8 cellular contexts compared by ENCODE assay signal in the genomic region with DNA sequence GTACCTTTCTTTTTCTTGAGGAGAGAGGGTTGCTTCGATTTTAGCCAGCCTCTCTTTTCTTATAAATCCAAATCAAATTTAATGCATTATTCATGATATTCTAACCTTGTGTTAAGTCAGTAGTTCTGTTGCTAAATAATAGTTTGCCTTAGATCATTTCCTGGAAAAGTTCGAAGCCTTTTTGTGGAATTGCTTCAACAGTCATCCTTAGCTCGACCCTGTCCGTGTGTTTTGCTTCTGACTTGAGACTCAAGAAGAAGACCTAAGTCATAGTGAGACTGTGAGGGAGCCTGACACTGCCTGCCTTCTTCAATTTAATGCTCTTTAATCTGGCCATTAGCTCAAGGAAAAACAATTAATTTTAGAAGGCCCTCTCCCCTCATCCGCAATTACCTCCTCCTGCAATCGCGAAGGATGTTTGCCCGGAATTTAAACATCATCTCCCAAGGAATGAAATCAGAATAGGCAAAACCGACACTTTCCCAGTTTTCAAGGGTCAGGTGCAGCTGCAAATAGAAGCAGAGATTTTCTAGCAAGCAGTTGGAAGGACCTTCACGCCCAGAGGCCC. TPM values are rescaled to one million over a fixed set of nuclear protein-coding genes. Genes with fewer than 3 reads are reported as not detected.
DNase-seq lines count a peak whose midpoint lies in the region; ATAC-seq and TF ChIP-seq lines count a peak whose summit lies in the region.

No MANE protein-coding gene starts in this region.

- no peak overlapping the region for H3K27ac ChIP-seq in spleen

- TF ChIP-seq POLR2A in spleen (IDR thresholded peaks at IDR 0.05) = no peak

- ATAC-seq in T-helper 17 cell = no peak
- no peak for ATAC-seq in HG02623 (IDR thresholded peaks at IDR 0.05; ENCODE audit: unreplicated experiment)

- WGBS in spleen, 5 donors = 24 to 35% (median 25%) methylated on average over 10 of the region's 10 CpGs

- no peaks in the 10 kb centered on the region for H3K27me3 Mint-ChIP-seq in T-helper 17 cell

- H3K36me3 Mint-ChIP-seq in T-helper 17 cell (ENCODE audit: low read depth) = no peaks in the 10 kb centered on the region

- H3K9me3 ChIP-seq in HAP-1 (no peaks in the 10 kb centered on the region), T-helper 17 cell (ENCODE audit: control insufficient read depth, low read length, poor library complexity, severe bottlenecking) (no peaks in the 10 kb centered on the region), spleen (no peaks in the 10 kb centered on the region)

- in situ Hi-C loops in HAP-1 (cut with MboI; ENCODE audit: low sequenced_read_pairs) = loop anchor here (5.0 to 10.0 kb wide), 3 partner anchors 103 to 401 kb away; no protein-coding TSS in a partner anchor

- no peak for DNase-seq in HAP-1 (ENCODE audit: low spot score in 2 of 2)
- no peak for DNase-seq in T-helper 17 cell
- DNase-seq in fibroblast of the aortic adventitia (ENCODE audit: low read depth) = no peak
- DNase-seq in spleen = no peak
- no peak for DNase-seq in NCI-H2196 treated with DMSO at 0.1 percent for 48 hours (lab: John Stamatoyannopoulos, UW; ENCODE audit: unreplicated experiment)
- no peak for DNase-seq in MV-4-11 (lab: John Stamatoyannopoulos, UW)
- DNase-seq in occipital lobe (lab: John Stamatoyannopoulos, UW) = no peak

- H3K4me1 ChIP-seq in HAP-1 (peaks cover 7% of the 10 kb centered on the region; the same call in 1 of the 2 replicates), spleen (peaks cover 4 to 17% (median 14%) of the 10 kb centered on the region in 6 donors)

- H3K36me3 ChIP-seq in HAP-1 (replicated peaks) = no peaks in the 10 kb centered on the region
- H3K36me3 ChIP-seq in spleen = no peaks in the 10 kb centered on the region

- no peak for TF ChIP-seq CTCF in fibroblast of the aortic adventitia (IDR thresholded peaks at IDR 0.05; ENCODE audit: insufficient read depth, low read length)
- no peak for TF ChIP-seq CTCF in spleen (IDR thresholded peaks at IDR 0.05 in 8 of 11, conservative IDR thresholded peaks at IDR 0.05 in 3 of 11)

- peaks cover 7% of the 10 kb centered on the region for H3K4me1 Mint-ChIP-seq in T-helper 17 cell

- no peak overlapping the region for H3K27ac Mint-ChIP-seq in T-helper 17 cell

- peak overlapping the region; percentile 86 for H3K4me3 Mint-ChIP-seq in T-helper 17 cell

- intact Hi-C loops in spleen (cut with DNase I; ENCODE audit: low total_unique reads) = loop anchor here (5.0 kb wide), 2 partner anchors 108 to 388 kb away; a partner anchor contains a TSS

- no peaks in the 10 kb centered on the region for H3K27me3 ChIP-seq in HAP-1 (ENCODE audit: low read depth)
- peaks cover 0 to 31% (median 15%) of the 10 kb centered on the region in 7 donors for H3K27me3 ChIP-seq in spleen (replicated peaks in 1 of 7)

- H3K4me3 ChIP-seq in HAP-1 (peak overlapping the region; percentile 66), fibroblast of the aortic adventitia (ENCODE audit: low read depth, low read length) (peak overlapping the region; percentile 77), spleen (peak overlapping the region; percentile 60 to 83 (median 74))

RNA-seq across cellular contexts. Expression of a gene that starts 0.5 kb away (rescaled TPM):
- total RNA-seq in T-helper 17 cell = 1 to 10 TPM in 1 of 2 donors, under 1 TPM in 1; 0.83 to 1.6 TPM
- total RNA-seq in fibroblast of the aortic adventitia (ENCODE audit: low replicate concordance) = 4.7 and 8.4 TPM in 2 replicates
- 1 to 10 TPM; 4.3 to 9.7 (median 5.7) TPM for total RNA-seq in spleen
- 1 to 10 TPM in 2 of 3 donors, under 1 TPM in 1; 0.88 to 1.8 (median 1.4) TPM for polyA plus RNA-seq in spleen
- 31.8 TPM for total RNA-seq in occipital lobe

RNA-seq across cellular contexts. Expression of a gene that starts 33.0 kb away (rescaled TPM):
- total RNA-seq in T-helper 17 cell = 10 to 100 TPM in 1 of 2 donors, 1 to 10 TPM in 1; 7.0 to 12.6 TPM
- 0.74 and 22.1 TPM in 2 replicates for total RNA-seq in fibroblast of the aortic adventitia (ENCODE audit: low replicate concordance)
- total RNA-seq in spleen = 10 to 100 TPM; 15.6 to 29.4 (median 21.7) TPM
- 1 to 10 TPM; 5.8 to 8.5 (median 6.8) TPM for polyA plus RNA-seq in spleen
- total RNA-seq in occipital lobe = 0.94 TPM
